In genomic region chr19:5820785-5821184, GRCh38 we compare ENCODE assay signal across 2 cellular contexts.
TF ChIP-seq lines count a peak whose summit lies in the region.

No MANE protein-coding gene starts in this region.

TF ChIP-seq in HEK293T, 16 proteins besides CTCF, POLR2A, EP300 and RAD21:
- TF ChIP-seq ZNF384 (IDR thresholded peaks at IDR 0.05) (peak; percentile 6; the same call in 1 of the 2 replicates), FOXM1 (IDR thresholded peaks at IDR 0.05; ENCODE audit: borderline replicate concordance) (no peak)

TF ChIP-seq in H1, 55 proteins besides CTCF, POLR2A, EP300 and RAD21:
- TF ChIP-seq POU5F1 (IDR thresholded peaks at IDR 0.05; ENCODE audit: low read depth, low read length), result no peak
- peak; percentile 80; the same call in 1 of the 2 replicates for TF ChIP-seq KDM1A (IDR thresholded peaks at IDR 0.05; ENCODE audit: borderline replicate concordance, low read length)
- no peak for TF ChIP-seq TEAD4 (IDR thresholded peaks at IDR 0.05; ENCODE audit: low read depth, low read length)
